Comparison of ENCODE assay signal across 8 cellular contexts in the genomic region with DNA sequence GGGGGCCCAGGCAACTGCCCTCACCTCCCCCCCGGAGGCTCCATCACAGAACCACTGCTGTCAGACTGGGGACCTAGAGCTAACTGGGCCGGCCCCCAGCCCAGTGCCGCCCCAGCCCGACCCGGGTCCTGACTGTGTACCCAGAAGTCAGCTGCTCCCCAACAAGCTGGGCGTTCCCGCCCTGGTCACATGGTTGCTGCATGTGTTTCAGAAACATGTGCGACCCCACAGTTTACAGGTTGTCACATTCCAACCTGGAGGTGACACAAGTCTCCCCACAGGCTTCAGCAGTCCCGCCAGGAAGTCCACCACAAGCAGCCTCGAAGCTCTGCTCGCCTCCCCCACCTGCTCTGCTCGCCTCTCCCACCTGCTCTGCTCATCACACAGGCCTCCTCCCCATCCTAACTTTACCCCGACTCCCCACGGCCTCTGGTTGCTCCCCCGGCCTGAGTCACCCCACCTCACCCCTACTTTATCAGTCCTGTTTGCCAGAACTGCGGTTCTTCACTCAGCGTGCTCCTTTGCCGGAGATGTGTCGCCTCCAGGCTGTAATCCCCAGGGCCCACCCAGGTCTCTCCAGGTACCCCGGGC. TPM values are rescaled to one million over a fixed set of nuclear protein-coding genes. Genes with fewer than 3 reads are reported as not detected.
DNase-seq lines count a peak whose midpoint lies in the region; ATAC-seq and TF ChIP-seq lines count a peak whose summit lies in the region.

No MANE protein-coding gene starts in this region.

- no peak overlapping the region for H3K27ac Mint-ChIP-seq in activated naive CD4-positive, alpha-beta T cell treated with anti-CD3 and anti-CD28 coated beads for 36 hours
- no peak overlapping the region for H3K27ac Mint-ChIP-seq in activated CD4-positive, alpha-beta memory T cell treated with anti-CD3 and anti-CD28 coated beads for 36 hours
- H3K27ac Mint-ChIP-seq in stimulated activated naive CD8-positive, alpha-beta T cell treated with anti-CD3 and anti-CD28 coated beads, Interleukin-15, amount 100 ng/mL, for 72 hours, result peak overlapping the region in 1 of 2 donors; percentile 77

- CTCF ChIA-PET in activated naive CD4-positive, alpha-beta T cell treated with anti-CD3 and anti-CD28 coated beads for 36 hours (lab: Charles Lee), result no interaction called here
- CTCF ChIA-PET in activated CD4-positive, alpha-beta memory T cell treated with anti-CD3 and anti-CD28 coated beads for 36 hours (lab: Charles Lee), result no interaction called here

- POLR2A ChIA-PET in activated CD4-positive, alpha-beta memory T cell treated with anti-CD3 and anti-CD28 coated beads for 36 hours (lab: Charles Lee), result no interaction called here

- ATAC-seq in stimulated activated naive CD8-positive, alpha-beta T cell treated with anti-CD3 and anti-CD28 coated beads, Interleukin-15, amount 100 ng/mL, for 72 hours, result no peak

- DNase-seq in activated naive CD4-positive, alpha-beta T cell treated with anti-CD3 and anti-CD28 coated beads for 36 hours, result no peak
- DNase-seq in activated naive CD4-positive, alpha-beta T cell treated with Interleukin-2 at 50 U/mL for 16 hours, result no peak
- DNase-seq in activated CD4-positive, alpha-beta memory T cell treated with anti-CD3 and anti-CD28 coated beads for 36 hours, result no peak
- DNase-seq in foreskin fibroblast (no peak), NCI-H2227 (lab: John Stamatoyannopoulos, UW; ENCODE audit: unreplicated experiment) (no peak), NCI-H1048 (lab: John Stamatoyannopoulos, UW) (no peak)
- DNase-seq in stimulated activated naive CD8-positive, alpha-beta T cell treated with anti-CD3 and anti-CD28 coated beads, Interleukin-15, amount 100 ng/mL, for 72 hours, result no peak
- DNase-seq in stimulated activated CD4-positive, alpha-beta T cell treated with anti-CD3 and anti-CD28 coated beads, Interleukin-4, amount 100 ng/mL, for 4 hours, result no peak

- H3K4me3 ChIP-seq in foreskin fibroblast (ENCODE audit: low read depth in 1 of 2, low read length in 2 of 2), result peak overlapping the region; percentile 41 to 47

- H3K27me3 Mint-ChIP-seq in activated naive CD4-positive, alpha-beta T cell treated with anti-CD3 and anti-CD28 coated beads for 36 hours (ENCODE audit: low read depth), result no peaks in the 10 kb centered on the region
- H3K27me3 Mint-ChIP-seq in activated CD4-positive, alpha-beta memory T cell treated with anti-CD3 and anti-CD28 coated beads for 36 hours, result no peaks in the 10 kb centered on the region
- no peaks in the 10 kb centered on the region for H3K27me3 Mint-ChIP-seq in stimulated activated naive CD8-positive, alpha-beta T cell treated with anti-CD3 and anti-CD28 coated beads, Interleukin-15, amount 100 ng/mL, for 72 hours

- intact Hi-C loops in activated naive CD4-positive, alpha-beta T cell treated with anti-CD3 and anti-CD28 coated beads for 36 hours (cut with micrococcal nuclease), result no loop called here
- intact Hi-C loops in activated CD4-positive, alpha-beta memory T cell treated with anti-CD3 and anti-CD28 coated beads for 36 hours (cut with micrococcal nuclease), result no loop called here

- peaks cover 4% of the 10 kb centered on the region for H3K36me3 Mint-ChIP-seq in activated naive CD4-positive, alpha-beta T cell treated with anti-CD3 and anti-CD28 coated beads for 36 hours (ENCODE audit: low read depth)
- H3K36me3 Mint-ChIP-seq in activated CD4-positive, alpha-beta memory T cell treated with anti-CD3 and anti-CD28 coated beads for 36 hours, result peaks cover 11% of the 10 kb centered on the region

- no peak for TF ChIP-seq CTCF in foreskin fibroblast (IDR thresholded peaks at IDR 0.05; ENCODE audit: low read depth, low read length)

- H3K4me3 Mint-ChIP-seq in activated naive CD4-positive, alpha-beta T cell treated with anti-CD3 and anti-CD28 coated beads for 36 hours, result peak overlapping the region; percentile 58
- peak overlapping the region; percentile 59 for H3K4me3 Mint-ChIP-seq in activated CD4-positive, alpha-beta memory T cell treated with anti-CD3 and anti-CD28 coated beads for 36 hours
- H3K4me3 Mint-ChIP-seq in stimulated activated naive CD8-positive, alpha-beta T cell treated with anti-CD3 and anti-CD28 coated beads, Interleukin-15, amount 100 ng/mL, for 72 hours, result peak overlapping the region; percentile 54 to 79

- no peaks in the 10 kb centered on the region for H3K9me3 Mint-ChIP-seq in activated naive CD4-positive, alpha-beta T cell treated with anti-CD3 and anti-CD28 coated beads for 36 hours
- no peaks in the 10 kb centered on the region for H3K9me3 Mint-ChIP-seq in activated CD4-positive, alpha-beta memory T cell treated with anti-CD3 and anti-CD28 coated beads for 36 hours
- no peaks in the 10 kb centered on the region for H3K9me3 Mint-ChIP-seq in stimulated activated naive CD8-positive, alpha-beta T cell treated with anti-CD3 and anti-CD28 coated beads, Interleukin-15, amount 100 ng/mL, for 72 hours

- peaks cover 14% of the 10 kb centered on the region for H3K4me1 Mint-ChIP-seq in activated naive CD4-positive, alpha-beta T cell treated with anti-CD3 and anti-CD28 coated beads for 36 hours (ENCODE audit: low read depth)
- peaks cover 11% of the 10 kb centered on the region for H3K4me1 Mint-ChIP-seq in activated CD4-positive, alpha-beta memory T cell treated with anti-CD3 and anti-CD28 coated beads for 36 hours (ENCODE audit: low read depth)
- H3K4me1 Mint-ChIP-seq in stimulated activated naive CD8-positive, alpha-beta T cell treated with anti-CD3 and anti-CD28 coated beads, Interleukin-15, amount 100 ng/mL, for 72 hours, result peaks cover 20% of the 10 kb centered on the region

RNA-seq across cellular contexts. Expression of a gene that starts 1.0 kb away (rescaled TPM):
- total RNA-seq in activated naive CD4-positive, alpha-beta T cell treated with anti-CD3 and anti-CD28 coated beads for 36 hours, result 10 to 100 TPM; 68.3 to 74.0 TPM
- total RNA-seq in activated CD4-positive, alpha-beta memory T cell treated with anti-CD3 and anti-CD28 coated beads for 36 hours, result 10 to 100 TPM; 76.8 to 77.3 TPM

RNA-seq across cellular contexts. Expression of a gene that starts 12.4 kb away (rescaled TPM):
- 10 to 100 TPM; 19.9 to 20.9 TPM for total RNA-seq in activated naive CD4-positive, alpha-beta T cell treated with anti-CD3 and anti-CD28 coated beads for 36 hours
- total RNA-seq in activated CD4-positive, alpha-beta memory T cell treated with anti-CD3 and anti-CD28 coated beads for 36 hours, result 10 to 100 TPM; 30.6 to 31.5 TPM

RNA-seq across cellular contexts. Expression of a gene that starts 16.8 kb away (rescaled TPM):
- 10 to 100 TPM; 17.5 to 17.9 TPM for total RNA-seq in activated naive CD4-positive, alpha-beta T cell treated with anti-CD3 and anti-CD28 coated beads for 36 hours
- 10 to 100 TPM; 18.6 to 20.5 TPM for total RNA-seq in activated CD4-positive, alpha-beta memory T cell treated with anti-CD3 and anti-CD28 coated beads for 36 hours

RNA-seq across cellular contexts. Expression of a gene that starts 27.6 kb away (rescaled TPM):
- total RNA-seq in activated naive CD4-positive, alpha-beta T cell treated with anti-CD3 and anti-CD28 coated beads for 36 hours, result 10 to 100 TPM; 86.7 to 87.0 TPM
- 10 to 100 TPM; 62.1 to 62.5 TPM for total RNA-seq in activated CD4-positive, alpha-beta memory T cell treated with anti-CD3 and anti-CD28 coated beads for 36 hours

RNA-seq across cellular contexts. Expression of a gene that starts 32.3 kb away (rescaled TPM):
- 1 to 10 TPM; 8.9 to 9.6 TPM for total RNA-seq in activated naive CD4-positive, alpha-beta T cell treated with anti-CD3 and anti-CD28 coated beads for 36 hours
- total RNA-seq in activated CD4-positive, alpha-beta memory T cell treated with anti-CD3 and anti-CD28 coated beads for 36 hours, result 1 to 10 TPM; 8.5 to 8.8 TPM
